ENCODE assay signal across 9 cellular contexts in the genomic region with DNA sequence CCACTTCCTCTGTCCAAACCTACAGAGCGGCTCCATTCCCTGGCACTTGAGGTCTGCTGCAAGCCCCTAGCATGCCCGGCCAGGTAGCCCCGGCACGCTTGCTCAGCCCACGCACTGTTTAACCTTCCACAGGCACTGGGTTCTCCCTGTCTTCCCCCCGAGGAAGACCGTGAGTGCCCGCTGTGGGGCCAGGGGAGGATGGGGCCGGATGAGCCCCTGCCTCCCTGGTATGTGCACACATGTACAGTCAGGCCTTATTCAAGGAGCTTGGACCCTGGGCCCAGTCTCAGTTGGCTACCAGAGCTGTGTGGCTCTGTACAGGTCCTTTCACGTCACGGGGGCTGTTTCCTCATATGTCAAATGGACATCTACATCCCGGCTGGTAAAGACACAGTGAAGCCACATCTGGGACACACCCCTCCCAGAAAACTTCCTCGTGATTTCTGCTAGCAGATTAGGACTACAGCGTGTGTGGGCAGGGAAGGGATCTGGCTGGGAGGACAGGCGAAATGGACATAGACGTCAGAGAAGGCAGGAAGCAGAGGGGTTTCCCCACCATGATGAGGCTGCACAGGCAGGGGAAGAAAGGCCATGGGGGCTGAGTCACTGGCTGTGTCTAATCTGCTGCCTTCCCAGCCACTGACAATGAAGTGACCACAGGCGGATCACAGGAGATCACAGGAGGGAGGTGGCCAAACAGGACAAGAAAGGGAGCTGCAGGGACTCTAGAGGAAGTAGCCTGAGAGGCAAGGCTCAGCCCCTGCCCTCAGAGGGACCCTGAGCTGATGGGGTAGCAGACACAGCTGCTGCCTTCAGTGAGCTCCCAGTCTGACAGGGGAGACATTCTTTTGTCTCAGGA.
A peak's percentile ranks its signal among the peaks of the same experiment; 100 is the strongest.
DNase-seq lines count a peak whose midpoint lies in the region; ATAC-seq, FAIRE-seq and TF ChIP-seq lines count a peak whose summit lies in the region.
"Had no signal": no experiment of that assay in that cellular context is flagged by ENCODE, and none has a peak within 500 bp of the region (broad histone marks: within the 10 kb centered on the region; RNA-seq: fewer than 3 reads in every experiment).

No MANE protein-coding gene starts in this region.

- peak overlapping the region; percentile 40 for H3K4me2 ChIP-seq in K562 (ENCODE audit: insufficient read depth, low read length)

- no peaks in the 10 kb centered on the region for H3K9me1 ChIP-seq in K562 (ENCODE audit: control insufficient read depth, insufficient read depth, low read length)

- peak; percentile 48; the same call in 1 of the 2 replicates for TF ChIP-seq POLR2A in K562 (conservative IDR thresholded peaks at IDR 0.05)

- intact Hi-C loops in K562 (cut with micrococcal nuclease), result loop anchor here (2.0 to 5.0 kb wide), 2 partner anchors 52 to 226 kb away; no protein-coding TSS in a partner anchor
- intact Hi-C loops in left lung (cut with DNase I), result no loop called here

- TF ChIP-seq CTCF in K562 (IDR thresholded peaks at IDR 0.05 in 2 of 3, conservative IDR thresholded peaks at IDR 0.05 in 1 of 3; ENCODE audit: insufficient read depth in 2 of 3, low read depth in 1 of 3, low read length in 3 of 3) (no peak; a peak in 1 of 6 replicates), left lung (IDR thresholded peaks at IDR 0.05) (no peak)

- peak overlapping the region; percentile 53 to 62 for H3K9ac ChIP-seq in K562 (ENCODE audit: insufficient read depth in 1 of 2, low read depth in 2 of 2, low read length in 2 of 2)

- CTCF ChIA-PET in K562 (lab: Yijun Ruan, JAX; ENCODE audit: low intra/inter-chr PET ratio), result no interaction called here

- H3K4me3 ChIP-seq in K562 (no peak overlapping the region), left lung (no peak overlapping the region), urinary bladder (ENCODE audit: low read depth, low read length) (no peak overlapping the region)

- BruUV-seq in K562 (replicated peaks; lab: Mats Ljungman, UMichigan), result no TSS peak

- H3K4me1 ChIP-seq in K562 (replicated peaks in 1 of 2; ENCODE audit: control insufficient read depth in 2 of 2, insufficient read depth in 2 of 2, low read length in 2 of 2) (peaks cover 64 to 71% of the 10 kb centered on the region in 2 experiments), left lung (peaks cover 11 to 51% of the 10 kb centered on the region in 2 donors), urinary bladder (ENCODE audit: insufficient read depth) (no peaks in the 10 kb centered on the region)

- POLR2A ChIA-PET in K562 (lab: Yijun Ruan, JAX), result interaction anchor here (0.6 to 2.1 kb wide), 21 partner anchors 9 to 1274 kb away, joined by 3 to 9 read pairs (median 3); partner anchors contain the start of gene GTPBP2

- H3K27me3 ChIP-seq in K562 (ENCODE audit: control insufficient read depth in 2 of 2, insufficient read depth in 2 of 2, low read length in 2 of 2), result no peaks in the 10 kb centered on the region
- no peaks in the 10 kb centered on the region for H3K27me3 ChIP-seq in left lung

- H3K36me3 ChIP-seq in K562 (ENCODE audit: control insufficient read depth, insufficient read depth, low read length) (no peaks in the 10 kb centered on the region; the same call in 2 of the 3 replicates), left lung (no peaks in the 10 kb centered on the region), urinary bladder (ENCODE audit: insufficient read depth) (no peaks in the 10 kb centered on the region)

- H3K27ac ChIP-seq in K562 (ENCODE audit: extremely low read depth, low read depth, low read length), result peak overlapping the region; percentile 74
- peak overlapping the region in 1 of 2 donors; percentile 58 for H3K27ac ChIP-seq in left lung
- peak overlapping the region; percentile 64 for H3K27ac ChIP-seq in urinary bladder (ENCODE audit: low read depth)

- 44% methylated on average over 17 of the region's 17 CpGs for WGBS in K562 (ENCODE audit: insufficient coverage, low coverage, missing lambda C conversion rate)
- WGBS in urinary bladder, result 64% methylated on average over 17 of the region's 17 CpGs

- H3K9me3 ChIP-seq in K562 (replicated peaks; ENCODE audit: control insufficient read depth, insufficient read depth, low read depth, low read length) (peaks cover 12% of the 10 kb centered on the region), left lung (no peaks in the 10 kb centered on the region)

- in situ Hi-C loops in K562 (cut with MboI), result no loop called here

- peak; percentile 26 to 39; a peak in 2 of 4 replicates for TF ChIP-seq RAD21 in K562 (CRISPR knock-in tag; conservative IDR thresholded peaks at IDR 0.05 in 1 of 2, IDR thresholded peaks at IDR 0.05 in 1 of 2)

- peak; percentile 39 to 51 for DNase-seq in activated T-cell treated with anti-CD3 and anti-CD28 coated beads, Interleukin-2, amount 50 U/mL, for 48 hours
- no peak for DNase-seq in activated T-cell treated with anti-CD3 and anti-CD28 coated beads for 4 hours
- peak; percentile 61 to 95 (median 80) for DNase-seq in K562 (ENCODE audit: extremely low read depth in 1 of 4, low spot score in 3 of 4)
- DNase-seq in left lung, result peak in 1 of 2 donors; percentile 90
- no peak for DNase-seq in SKM-1 treated with dmso at 0.1 percent for 144 hours (lab: John Stamatoyannopoulos, UW; ENCODE audit: unreplicated experiment)
- DNase-seq: DND-41 had no signal

- TF ChIP-seq EP300 in K562 (IDR thresholded peaks at IDR 0.05; ENCODE audit: low read length), result peak; percentile 82

- no peaks in the 10 kb centered on the region for H3K79me2 ChIP-seq in K562 (ENCODE audit: control insufficient read depth, insufficient read depth, low read length)

- peak; percentile 98 for FAIRE-seq in K562 (lab: Jason Lieb, UNC)

- peak; percentile 87 for ATAC-seq in K562
- peak; percentile 78 for ATAC-seq in left lung
- no peak for ATAC-seq in HG02852 (IDR thresholded peaks at IDR 0.05; ENCODE audit: unreplicated experiment)
- no peak for ATAC-seq in GM18870 (IDR thresholded peaks at IDR 0.05; ENCODE audit: unreplicated experiment)

- H2AFZ ChIP-seq in K562 (ENCODE audit: low read depth, low read length), result peak overlapping the region; percentile 78

- no peaks in the 10 kb centered on the region for H4K20me1 ChIP-seq in K562 (replicated peaks; ENCODE audit: control insufficient read depth, insufficient read depth, low read length)

TF ChIP-seq in K562, 482 proteins besides CTCF, POLR2A, EP300 and RAD21 (continues in another document):
- TF ChIP-seq ZNF197 (CRISPR knock-in tag; IDR thresholded peaks at IDR 0.05; ENCODE audit: low read depth) (peak; percentile 59), XRCC5 (IDR thresholded peaks at IDR 0.05; ENCODE audit: low read depth, low read length) (no peak), ZBTB34 (CRISPR knock-in tag; IDR thresholded peaks at IDR 0.05) (no peak), CREBBP (IDR thresholded peaks at IDR 0.05; ENCODE audit: low read depth, low read length) (no peak)
- TF ChIP-seq, protein P1, sequence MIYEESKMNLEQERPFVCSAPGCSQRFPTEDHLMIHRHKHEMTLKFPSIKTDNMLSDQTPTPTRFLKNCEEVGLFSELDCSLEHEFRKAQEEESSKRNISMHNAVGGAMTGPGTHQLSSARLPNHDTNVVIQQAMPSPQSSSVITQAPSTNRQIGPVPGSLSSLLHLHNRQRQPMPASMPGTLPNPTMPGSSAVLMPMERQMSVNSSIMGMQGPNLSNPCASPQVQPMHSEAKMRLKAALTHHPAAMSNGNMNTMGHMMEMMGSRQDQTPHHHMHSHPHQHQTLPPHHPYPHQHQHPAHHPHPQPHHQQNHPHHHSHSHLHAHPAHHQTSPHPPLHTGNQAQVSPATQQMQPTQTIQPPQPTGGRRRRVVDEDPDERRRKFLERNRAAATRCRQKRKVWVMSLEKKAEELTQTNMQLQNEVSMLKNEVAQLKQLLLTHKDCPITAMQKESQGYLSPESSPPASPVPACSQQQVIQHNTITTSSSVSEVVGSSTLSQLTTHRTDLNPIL (CRISPR knock-in tag; IDR thresholded peaks at IDR 0.05), result no peak
- TF ChIP-seq, protein P2, sequence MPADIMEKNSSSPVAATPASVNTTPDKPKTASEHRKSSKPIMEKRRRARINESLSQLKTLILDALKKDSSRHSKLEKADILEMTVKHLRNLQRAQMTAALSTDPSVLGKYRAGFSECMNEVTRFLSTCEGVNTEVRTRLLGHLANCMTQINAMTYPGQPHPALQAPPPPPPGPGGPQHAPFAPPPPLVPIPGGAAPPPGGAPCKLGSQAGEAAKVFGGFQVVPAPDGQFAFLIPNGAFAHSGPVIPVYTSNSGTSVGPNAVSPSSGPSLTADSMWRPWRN (IDR thresholded peaks at IDR 0.05; ENCODE audit: low read depth), result peak; percentile 62; the same call in 1 of the 2 replicates
- TF ChIP-seq, protein P3, sequence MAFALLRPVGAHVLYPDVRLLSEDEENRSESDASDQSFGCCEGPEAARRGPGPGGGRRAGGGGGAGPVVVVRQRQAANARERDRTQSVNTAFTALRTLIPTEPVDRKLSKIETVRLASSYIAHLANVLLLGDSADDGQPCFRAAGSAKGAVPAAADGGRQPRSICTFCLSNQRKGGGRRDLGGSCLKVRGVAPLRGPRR (CRISPR knock-in tag; IDR thresholded peaks at IDR 0.05), result 0 out of 2 replicates have a peak, but pooled peaks have one; percentile 32
- TF ChIP-seq, protein P4, sequence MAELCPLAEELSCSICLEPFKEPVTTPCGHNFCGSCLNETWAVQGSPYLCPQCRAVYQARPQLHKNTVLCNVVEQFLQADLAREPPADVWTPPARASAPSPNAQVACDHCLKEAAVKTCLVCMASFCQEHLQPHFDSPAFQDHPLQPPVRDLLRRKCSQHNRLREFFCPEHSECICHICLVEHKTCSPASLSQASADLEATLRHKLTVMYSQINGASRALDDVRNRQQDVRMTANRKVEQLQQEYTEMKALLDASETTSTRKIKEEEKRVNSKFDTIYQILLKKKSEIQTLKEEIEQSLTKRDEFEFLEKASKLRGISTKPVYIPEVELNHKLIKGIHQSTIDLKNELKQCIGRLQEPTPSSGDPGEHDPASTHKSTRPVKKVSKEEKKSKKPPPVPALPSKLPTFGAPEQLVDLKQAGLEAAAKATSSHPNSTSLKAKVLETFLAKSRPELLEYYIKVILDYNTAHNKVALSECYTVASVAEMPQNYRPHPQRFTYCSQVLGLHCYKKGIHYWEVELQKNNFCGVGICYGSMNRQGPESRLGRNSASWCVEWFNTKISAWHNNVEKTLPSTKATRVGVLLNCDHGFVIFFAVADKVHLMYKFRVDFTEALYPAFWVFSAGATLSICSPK (IDR thresholded peaks at IDR 0.05; ENCODE audit: borderline replicate concordance), result no peak

Comparison
In these comparisons a context has a peak if more than half of its experiments do, and no peak if none do; other contexts are left out.
1. DNase-seq: peak in activated T-cell treated with anti-CD3 and anti-CD28 coated beads, Interleukin-2, amount 50 U/mL, for 48 hours (2 of 2) and K562 (4 of 4); none in activated T-cell treated with anti-CD3 and anti-CD28 coated beads for 4 hours (single experiment) and SKM-1 treated with dmso at 0.1 percent for 144 hours (single experiment).
2. ATAC-seq: peak in K562 (single experiment) and left lung (single experiment); none in HG02852 (single experiment) and GM18870 (single experiment).